In genomic region chrX:140090800-140091275, GRCh38 we compare ENCODE assay signal across 9 cellular contexts.
DNase-seq lines count a peak whose midpoint lies in the region; ATAC-seq and TF ChIP-seq lines count a peak whose summit lies in the region.
"Had no signal": no experiment of that assay in that cellular context is flagged by ENCODE, and none has a peak within 500 bp of the region (broad histone marks: within the 10 kb centered on the region; RNA-seq: fewer than 3 reads in every experiment).

No MANE protein-coding gene starts in this region.

- in situ Hi-C loops in astrocyte of the cerebellum (cut with HindIII; ENCODE audit: low sequenced_read_pairs), result no loop called here

- no peak overlapping the region for H2BK5ac ChIP-seq in mesendoderm (ENCODE audit: low read length)

- no peak for TF ChIP-seq CTCF in natural killer cell (IDR thresholded peaks at IDR 0.05)
- TF ChIP-seq CTCF in astrocyte of the cerebellum (IDR thresholded peaks at IDR 0.05; ENCODE audit: low read depth, low read length, missing control alignments), result no peak

- no peaks in the 10 kb centered on the region for H3K27me3 ChIP-seq in mesendoderm (ENCODE audit: insufficient read depth, low read length, poor library complexity)

- H3K4me3 ChIP-seq in astrocyte of the cerebellum (ENCODE audit: low read depth, low read length) (peak overlapping the region; percentile 37), mesendoderm (ENCODE audit: low read length) (no peak overlapping the region)

- peak overlapping the region; percentile 30 for H3K56ac ChIP-seq in mesendoderm (ENCODE audit: low read length)

- H3K9me3 Mint-ChIP-seq in natural killer cell, result no peaks in the 10 kb centered on the region
- no peaks in the 10 kb centered on the region for H3K9me3 Mint-ChIP-seq in natural killer cell treated with Interleukin-12 subunit alpha and Interleukin-12 subunit beta and Interleukin-15 and Interleukin-18, amount 100 ng/mL, for 72 hours
- H3K9me3 Mint-ChIP-seq in effector memory CD8-positive, alpha-beta T cell, result no peaks in the 10 kb centered on the region

- no peaks in the 10 kb centered on the region for H3K4me1 ChIP-seq in mesendoderm (ENCODE audit: control insufficient read depth, low read depth, low read length)

- H2AK5ac ChIP-seq in mesendoderm (ENCODE audit: low read length), result no peak overlapping the region

- H3K4ac ChIP-seq in mesendoderm (ENCODE audit: low read depth, low read length), result no peak overlapping the region

- no peak overlapping the region for H2BK15ac ChIP-seq in mesendoderm (replicated peaks; ENCODE audit: low read depth)

- peak overlapping the region; percentile 18 for H3K18ac ChIP-seq in mesendoderm (ENCODE audit: low read length)

- DNase-seq in natural killer cell (no peak), astrocyte of the cerebellum (ENCODE audit: low read depth) (no peak), mesendoderm (peak; percentile 21), hepatic stellate cell (ENCODE audit: low spot score) (no peak), GM03348 (ENCODE audit: low spot score) (no peak)
- no peak for DNase-seq in natural killer cell treated with Interleukin-12 subunit alpha and Interleukin-12 subunit beta and Interleukin-15 and Interleukin-18, amount 100 ng/mL, for 72 hours (ENCODE audit: low spot score)
- DNase-seq in effector memory CD8-positive, alpha-beta T cell, result no peak
- DNase-seq: NCI-H510A treated with DMSO at 0.1 percent for 48 hours had no signal

- H3K4me3 Mint-ChIP-seq in natural killer cell, result peak overlapping the region; percentile 63
- no peak overlapping the region for H3K4me3 Mint-ChIP-seq in natural killer cell treated with Interleukin-12 subunit alpha and Interleukin-12 subunit beta and Interleukin-15 and Interleukin-18, amount 100 ng/mL, for 72 hours
- H3K4me3 Mint-ChIP-seq in effector memory CD8-positive, alpha-beta T cell, result peak overlapping the region in 1 of 2 donors; percentile 44

- H4K5ac ChIP-seq in mesendoderm (ENCODE audit: low read length), result no peak overlapping the region

- WGBS in mesendoderm (ENCODE audit: extremely low coverage, insufficient coverage, low lambda C conversion rate), result no CpG with 5 or more reads among the region's 23 CpGs

- H3K79me2 ChIP-seq in mesendoderm (ENCODE audit: control insufficient read depth, insufficient read depth, low read length), result no peaks in the 10 kb centered on the region

- no peak overlapping the region for H3K27ac Mint-ChIP-seq in natural killer cell
- no peak overlapping the region for H3K27ac Mint-ChIP-seq in natural killer cell treated with Interleukin-12 subunit alpha and Interleukin-12 subunit beta and Interleukin-15 and Interleukin-18, amount 100 ng/mL, for 72 hours
- H3K27ac Mint-ChIP-seq in effector memory CD8-positive, alpha-beta T cell, result no peak overlapping the region

- H3K4me1 Mint-ChIP-seq in natural killer cell, result peaks cover 0 to 5% of the 10 kb centered on the region in 2 donors
- peaks cover 0 to 4% of the 10 kb centered on the region in 2 donors for H3K4me1 Mint-ChIP-seq in natural killer cell treated with Interleukin-12 subunit alpha and Interleukin-12 subunit beta and Interleukin-15 and Interleukin-18, amount 100 ng/mL, for 72 hours (ENCODE audit: low read depth in 2 of 2)
- no peaks in the 10 kb centered on the region for H3K4me1 Mint-ChIP-seq in effector memory CD8-positive, alpha-beta T cell (ENCODE audit: low read depth in 2 of 2)

- H3K23ac ChIP-seq in mesendoderm (ENCODE audit: low read length), result no peak overlapping the region

- ATAC-seq in natural killer cell, result no peak
- no peak for ATAC-seq in natural killer cell treated with Interleukin-12 subunit alpha and Interleukin-12 subunit beta and Interleukin-15 and Interleukin-18, amount 100 ng/mL, for 72 hours
- ATAC-seq in effector memory CD8-positive, alpha-beta T cell (replicated peaks), result no peak
- no peak for ATAC-seq in GM21737 (IDR thresholded peaks at IDR 0.05; ENCODE audit: unreplicated experiment)

- H3K27me3 Mint-ChIP-seq in natural killer cell (ENCODE audit: low read depth in 2 of 2), result no peaks in the 10 kb centered on the region
- peaks cover 0 to 8% of the 10 kb centered on the region in 2 donors for H3K27me3 Mint-ChIP-seq in natural killer cell treated with Interleukin-12 subunit alpha and Interleukin-12 subunit beta and Interleukin-15 and Interleukin-18, amount 100 ng/mL, for 72 hours
- H3K27me3 Mint-ChIP-seq in effector memory CD8-positive, alpha-beta T cell, result no peaks in the 10 kb centered on the region

- peak overlapping the region; percentile 32 for H3K9ac ChIP-seq in mesendoderm (ENCODE audit: low read length)

- H2BK120ac ChIP-seq in mesendoderm (ENCODE audit: low read depth, low read length), result no peak overlapping the region

- no peak overlapping the region for H4K8ac ChIP-seq in mesendoderm (ENCODE audit: low read depth, low read length)

- no peaks in the 10 kb centered on the region for H3K36me3 Mint-ChIP-seq in natural killer cell
- H3K36me3 Mint-ChIP-seq in natural killer cell treated with Interleukin-12 subunit alpha and Interleukin-12 subunit beta and Interleukin-15 and Interleukin-18, amount 100 ng/mL, for 72 hours, result no peaks in the 10 kb centered on the region
- H3K36me3 Mint-ChIP-seq in effector memory CD8-positive, alpha-beta T cell (ENCODE audit: insufficient read depth), result no peaks in the 10 kb centered on the region

- intact Hi-C loops in natural killer cell (cut with micrococcal nuclease), result no loop called here

- H3K36me3 ChIP-seq in mesendoderm (ENCODE audit: control insufficient read depth, insufficient read depth, low read length), result no peaks in the 10 kb centered on the region

- no peak overlapping the region for H3K4me2 ChIP-seq in mesendoderm (ENCODE audit: low read length)

- no peak overlapping the region for H3K27ac ChIP-seq in mesendoderm (ENCODE audit: low read depth, low read length)

- H3K79me1 ChIP-seq in mesendoderm (ENCODE audit: low read length), result no peaks in the 10 kb centered on the region
